In genomic region chr19:19538767-19539166, GRCh38 we compare ENCODE assay signal across 10 cellular contexts. TPM values are rescaled to one million over a fixed set of nuclear protein-coding genes. Genes with fewer than 3 reads are reported as not detected.
DNase-seq lines count a peak whose midpoint lies in the region; ATAC-seq, FAIRE-seq and TF ChIP-seq lines count a peak whose summit lies in the region.
"Had no signal": no experiment of that assay in that cellular context is flagged by ENCODE, and none has a peak within 500 bp of the region (broad histone marks: within the 10 kb centered on the region; RNA-seq: fewer than 3 reads in every experiment).

No MANE protein-coding gene starts in this region.

- TF ChIP-seq CTCF in HepG2 (CRISPR knock-in tag; IDR thresholded peaks at IDR 0.05) = no peak
- no peak for TF ChIP-seq CTCF in right lobe of liver (IDR thresholded peaks at IDR 0.05)

- H3K9ac ChIP-seq in HepG2 (ENCODE audit: insufficient read depth, low read depth, low read length) = no peak overlapping the region

- BruUV-seq in HepG2 (replicated peaks; lab: Mats Ljungman, UMichigan) = no TSS peak

- 77% methylated on average over 5 of the region's 7 CpGs for WGBS in HepG2 (ENCODE audit: low lambda C conversion rate)
- WGBS in right lobe of liver (ENCODE audit: insufficient coverage, low coverage, low lambda C conversion rate, missing lambda C conversion rate) = 24% methylated on average over 6 of the region's 7 CpGs

- ATAC-seq in HepG2 (peak; percentile 5; the same call in 2 of the 3 replicates), right lobe of liver (no peak), SK-N-SH treated with all-trans-retinoic acid at 6 μM for 48 hours (peak; percentile 7; the same call in 2 of the 3 replicates), sciatic nerve (no peak)

- TF ChIP-seq POLR2A in HepG2 (IDR thresholded peaks at IDR 0.05; ENCODE audit: insufficient read depth in 1 of 2, low read depth in 2 of 2, low read length in 2 of 2) = no peak
- TF ChIP-seq POLR2A in right lobe of liver (IDR thresholded peaks at IDR 0.05) = no peak

- no peaks in the 10 kb centered on the region for H4K20me1 ChIP-seq in HepG2 (ENCODE audit: insufficient read depth, low read length)

- H3K36me3 ChIP-seq in HepG2 (replicated peaks in 1 of 2; ENCODE audit: control insufficient read depth in 1 of 2, insufficient read depth in 2 of 2, low read length in 2 of 2) = no peaks in the 10 kb centered on the region
- no peaks in the 10 kb centered on the region for H3K36me3 ChIP-seq in right lobe of liver
- H3K36me3 ChIP-seq: right atrium auricular region had no signal

- H3K4me3 ChIP-seq in HepG2 (replicated peaks in 1 of 3; ENCODE audit: insufficient read depth in 1 of 3, low read depth in 2 of 3, low read length in 3 of 3) (peak overlapping the region in 2 of 3 experiments; percentile 6 to 61; a peak in 1 of 6 replicates), right lobe of liver (no peak overlapping the region), iPS-18c (ENCODE audit: insufficient read depth, low read depth, low read length) (peak overlapping the region; percentile 56; the same call in 1 of the 2 replicates)

- no peaks in the 10 kb centered on the region for H3K9me3 ChIP-seq in HepG2 (ENCODE audit: low read length)
- no peaks in the 10 kb centered on the region for H3K9me3 ChIP-seq in right lobe of liver
- peaks cover 2% of the 10 kb centered on the region for H3K9me3 ChIP-seq in iPS-18c (ENCODE audit: control insufficient read depth, insufficient read depth, low read length)
- H3K9me3 ChIP-seq: right atrium auricular region had no signal

- H3K4me1 ChIP-seq in HepG2 (ENCODE audit: insufficient read depth, low read length) (0 out of 2 replicates have a peak, but pooled peaks cover 5% of the 10 kb centered on the region), right lobe of liver (peaks cover 0 to 3% (median 0%) of the 10 kb centered on the region in 4 donors)

- H3K27me3 ChIP-seq in HepG2 (ENCODE audit: control insufficient read depth in 1 of 2, insufficient read depth in 2 of 2, low read length in 2 of 2) (peaks cover 0 to 10% of the 10 kb centered on the region in 2 experiments; a peak in 1 of 5 replicates), right lobe of liver (peaks cover 0 to 6% of the 10 kb centered on the region in 2 donors)

- TF ChIP-seq RAD21 in HepG2 (CRISPR knock-in tag; IDR thresholded peaks at IDR 0.05) = no peak

- no peak for TF ChIP-seq EP300 in HepG2 (IDR thresholded peaks at IDR 0.05; ENCODE audit: low read depth in 2 of 2, low read length in 2 of 2)
- no peak for TF ChIP-seq EP300 in HepG2 (CRISPR knock-in tag; IDR thresholded peaks at IDR 0.05; ENCODE audit: borderline replicate concordance)

- H3K4me2 ChIP-seq in HepG2 (ENCODE audit: low read depth, low read length) = peak overlapping the region; percentile 50; the same call in 1 of the 2 replicates

- no peak for DNase-seq in HepG2 (ENCODE audit: low spot score)
- no peak for DNase-seq in right lobe of liver
- DNase-seq in CD1c-positive myeloid dendritic cell (ENCODE audit: extremely low spot score) = no peak
- DNase-seq in sciatic nerve (ENCODE audit: low spot score) = no peak
- no peak for DNase-seq in LoVo (ENCODE audit: low spot score)
- no peak for DNase-seq in HCEC 1CT
- DNase-seq: NCI-H524 treated with DMSO at 0.1 percent for 48 hours had no signal

- in situ Hi-C loops in HepG2 (cut with HindIII; ENCODE audit: extremely low pct_ligation_motif_present, low pct_unique_long_range_greater_than_20kb) = loop anchor here (5.0 to 25.0 kb wide), 2 partner anchors 104 to 424 kb away; partner anchors contain the start of gene GMIP

- POLR2A ChIA-PET in HepG2 (lab: Yijun Ruan, JAX) = no interaction called here

- H2AFZ ChIP-seq in HepG2 (ENCODE audit: low read length) = no peak overlapping the region

- H3K27ac ChIP-seq in HepG2 (ENCODE audit: extremely low read length, insufficient read depth, low read length) (no peak overlapping the region), right lobe of liver (no peak overlapping the region)
- H3K27ac ChIP-seq: right atrium auricular region had no signal

- H3K79me2 ChIP-seq in HepG2 (ENCODE audit: insufficient read depth, low read length) = no peaks in the 10 kb centered on the region

- CTCF ChIA-PET in HepG2 (lab: Yijun Ruan, JAX; ENCODE audit: low intra/inter-chr PET ratio, low total read pairs) = no interaction called here

- intact Hi-C loops in HepG2 (cut with micrococcal nuclease; ENCODE audit: unreplicated experiment) = no loop called here
- intact Hi-C loops in right lobe of liver (cut with DNase I) = loop anchor here in 1 of 2 donors (5.0 kb wide), 1 partner anchor 424 kb away; no protein-coding TSS in a partner anchor
- intact Hi-C loops in sciatic nerve (cut with DNase I) = loop anchor here (5.0 kb wide), 1 partner anchor 419 kb away; no protein-coding TSS in a partner anchor

- FAIRE-seq in HepG2 (lab: Jason Lieb, UNC) = no peak

RNA-seq across cellular contexts. Expression of gene CILP2, which starts 0.7 kb away (rescaled TPM):
- total RNA-seq in HepG2 (2016; rRNA removed; fragmentation: Illumina TruSeq; extraction: Trizol) (0.09 TPM in 1 of 2 replicates, not detected in the other), right lobe of liver (under 1 TPM in 4 of 6 experiments, not detected in 2; 0.05 to 0.33 (median 0.19) TPM), sciatic nerve (0.27 TPM)
- not detected in 2 replicates for total RNA-seq in HepG2 (2016; cell fraction: cytosol; rRNA removed; fragmentation: Illumina TruSeq; extraction: Trizol; ENCODE audit: low read depth)
- 0.15 TPM in 1 of 2 replicates, not detected in the other for total RNA-seq in HepG2 (2016; cell fraction: insoluble cytoplasmic fraction; rRNA removed; fragmentation: Illumina TruSeq; extraction: Trizol)
- not detected in 2 replicates for total RNA-seq in HepG2 (2016; cell fraction: membrane; rRNA removed; fragmentation: Illumina TruSeq; extraction: Trizol)
- 0.16 and 0.19 TPM in 2 replicates for total RNA-seq in HepG2 (2016; cell fraction: nucleus; rRNA removed; fragmentation: Illumina TruSeq; extraction: Trizol)
- polyA plus RNA-seq in HepG2 (2011; rRNA removed) = 0.18 and 0.37 TPM in 2 replicates
- 0.16 and 0.19 TPM in 2 replicates for polyA plus RNA-seq in HepG2 (2011; cell fraction: cytosol; rRNA removed)
- polyA plus RNA-seq in HepG2 (2011; cell fraction: nucleus; rRNA removed) = 0.66 and 0.74 TPM in 2 replicates
- 0.31 and 0.51 TPM in 2 replicates for polyA plus RNA-seq in HepG2 (2012)
- not detected in 2 replicates for polyA plus RNA-seq in HepG2 (2016; cell fraction: cytosol; fragmentation: Illumina TruSeq; extraction: Trizol; ENCODE audit: low read depth)
- 0.05 and 0.12 TPM in 2 replicates for polyA plus RNA-seq in HepG2 (2016; cell fraction: insoluble cytoplasmic fraction; fragmentation: Illumina TruSeq; extraction: Trizol; ENCODE audit: low read depth)
- polyA plus RNA-seq in HepG2 (2016; cell fraction: membrane; fragmentation: Illumina TruSeq; extraction: Trizol; ENCODE audit: low read depth) = not detected in 2 replicates
- polyA plus RNA-seq in HepG2 (2016; cell fraction: nucleus; fragmentation: Illumina TruSeq; extraction: Trizol; ENCODE audit: insufficient read depth, low read depth) = 0.35 and 0.44 TPM in 2 replicates
- 0.20 and 0.30 TPM in 2 replicates for polyA minus RNA-seq in HepG2 (2011; rRNA and poly(A)+ RNA removed; ENCODE audit: low replicate concordance)
- 0.26 and 0.30 TPM in 2 replicates for polyA minus RNA-seq in HepG2 (2011; cell fraction: cytosol; rRNA and poly(A)+ RNA removed)
- 0.26 and 0.37 TPM in 2 replicates for polyA minus RNA-seq in HepG2 (2011; cell fraction: nucleus; rRNA and poly(A)+ RNA removed)

RNA-seq across cellular contexts. Expression of gene YJEFN3, which starts 10.1 kb away (rescaled TPM):
- total RNA-seq in HepG2 (2016; rRNA removed; fragmentation: Illumina TruSeq; extraction: Trizol) = 0.32 and 0.89 TPM in 2 replicates
- total RNA-seq in HepG2 (2016; cell fraction: cytosol; rRNA removed; fragmentation: Illumina TruSeq; extraction: Trizol; ENCODE audit: low read depth) = 0.30 and 0.44 TPM in 2 replicates
- total RNA-seq in HepG2 (2016; cell fraction: insoluble cytoplasmic fraction; rRNA removed; fragmentation: Illumina TruSeq; extraction: Trizol) = 0.19 and 0.69 TPM in 2 replicates
- total RNA-seq in HepG2 (2016; cell fraction: membrane; rRNA removed; fragmentation: Illumina TruSeq; extraction: Trizol) = 0.28 and 0.41 TPM in 2 replicates
- 1.1 and 1.4 TPM in 2 replicates for total RNA-seq in HepG2 (2016; cell fraction: nucleus; rRNA removed; fragmentation: Illumina TruSeq; extraction: Trizol)
- polyA plus RNA-seq in HepG2 (2011; rRNA removed) = 4.0 TPM in 2 replicates
- 0.47 and 1.4 TPM in 2 replicates for polyA plus RNA-seq in HepG2 (2011; cell fraction: cytosol; rRNA removed)
- polyA plus RNA-seq in HepG2 (2011; cell fraction: nucleus; rRNA removed) = 61.3 and 67.2 TPM in 2 replicates
- polyA plus RNA-seq in HepG2 (2012) = 5.6 and 8.4 TPM in 2 replicates
- 0.37 TPM in 1 of 2 replicates, not detected in the other for polyA plus RNA-seq in HepG2 (2016; cell fraction: cytosol; fragmentation: Illumina TruSeq; extraction: Trizol; ENCODE audit: low read depth)
- 0.09 TPM in 1 of 2 replicates, not detected in the other for polyA plus RNA-seq in HepG2 (2016; cell fraction: insoluble cytoplasmic fraction; fragmentation: Illumina TruSeq; extraction: Trizol; ENCODE audit: low read depth)
- polyA plus RNA-seq in HepG2 (2016; cell fraction: membrane; fragmentation: Illumina TruSeq; extraction: Trizol; ENCODE audit: low read depth) = not detected in 2 replicates
- polyA plus RNA-seq in HepG2 (2016; cell fraction: nucleus; fragmentation: Illumina TruSeq; extraction: Trizol; ENCODE audit: insufficient read depth, low read depth) = 9.8 and 10.6 TPM in 2 replicates
- 0.86 and 2.2 TPM in 2 replicates for polyA minus RNA-seq in HepG2 (2011; rRNA and poly(A)+ RNA removed; ENCODE audit: low replicate concordance)
- polyA minus RNA-seq in HepG2 (2011; cell fraction: cytosol; rRNA and poly(A)+ RNA removed) = 0.49 TPM in 1 of 2 replicates, not detected in the other
- 5.0 and 5.3 TPM in 2 replicates for polyA minus RNA-seq in HepG2 (2011; cell fraction: nucleus; rRNA and poly(A)+ RNA removed)
- total RNA-seq in right lobe of liver = 1 to 10 TPM in 4 of 6 experiments, under 1 TPM in 2; 0.31 to 4.2 (median 1.8) TPM
- 4.9 TPM for total RNA-seq in sciatic nerve

RNA-seq across cellular contexts. Expression of gene NDUFA13, which starts 22.7 kb away (rescaled TPM):
- total RNA-seq in HepG2 (2016; rRNA removed; fragmentation: Illumina TruSeq; extraction: Trizol) = 278 and 337 TPM in 2 replicates
- 98.4 and 99.8 TPM in 2 replicates for total RNA-seq in HepG2 (2016; cell fraction: cytosol; rRNA removed; fragmentation: Illumina TruSeq; extraction: Trizol; ENCODE audit: low read depth)
- 323 and 362 TPM in 2 replicates for total RNA-seq in HepG2 (2016; cell fraction: insoluble cytoplasmic fraction; rRNA removed; fragmentation: Illumina TruSeq; extraction: Trizol)
- total RNA-seq in HepG2 (2016; cell fraction: membrane; rRNA removed; fragmentation: Illumina TruSeq; extraction: Trizol) = 84.6 and 89.0 TPM in 2 replicates
- total RNA-seq in HepG2 (2016; cell fraction: nucleus; rRNA removed; fragmentation: Illumina TruSeq; extraction: Trizol) = 193 and 208 TPM in 2 replicates
- polyA plus RNA-seq in HepG2 (2011; rRNA removed) = 366 and 368 TPM in 2 replicates
- 715 and 846 TPM in 2 replicates for polyA plus RNA-seq in HepG2 (2011; cell fraction: cytosol; rRNA removed)
- polyA plus RNA-seq in HepG2 (2011; cell fraction: nucleus; rRNA removed) = 199 and 226 TPM in 2 replicates
- polyA plus RNA-seq in HepG2 (2012) = 207 and 262 TPM in 2 replicates
- polyA plus RNA-seq in HepG2 (2016; cell fraction: cytosol; fragmentation: Illumina TruSeq; extraction: Trizol; ENCODE audit: low read depth) = 72.4 and 85.3 TPM in 2 replicates
- polyA plus RNA-seq in HepG2 (2016; cell fraction: insoluble cytoplasmic fraction; fragmentation: Illumina TruSeq; extraction: Trizol; ENCODE audit: low read depth) = 186 TPM in 2 replicates
- polyA plus RNA-seq in HepG2 (2016; cell fraction: membrane; fragmentation: Illumina TruSeq; extraction: Trizol; ENCODE audit: low read depth) = 52.4 and 56.3 TPM in 2 replicates
- 235 and 237 TPM in 2 replicates for polyA plus RNA-seq in HepG2 (2016; cell fraction: nucleus; fragmentation: Illumina TruSeq; extraction: Trizol; ENCODE audit: insufficient read depth, low read depth)
- 73.2 and 83.5 TPM in 2 replicates for polyA minus RNA-seq in HepG2 (2011; rRNA and poly(A)+ RNA removed; ENCODE audit: low replicate concordance)
- 58.6 and 70.0 TPM in 2 replicates for polyA minus RNA-seq in HepG2 (2011; cell fraction: cytosol; rRNA and poly(A)+ RNA removed)
- 42.1 and 44.4 TPM in 2 replicates for polyA minus RNA-seq in HepG2 (2011; cell fraction: nucleus; rRNA and poly(A)+ RNA removed)
- 100 to 1,000 TPM in 4 of 6 experiments, 10 to 100 TPM in 2; 20.8 to 202 (median 154) TPM for total RNA-seq in right lobe of liver
- total RNA-seq in sciatic nerve = 206 TPM

RNA-seq across cellular contexts. Expression of gene TSSK6, which starts 23.4 kb away (rescaled TPM):
- total RNA-seq in HepG2 (2016; rRNA removed; fragmentation: Illumina TruSeq; extraction: Trizol) (0.71 and 0.86 TPM in 2 replicates), right lobe of liver (1 to 10 TPM in 4 of 6 experiments, under 1 TPM in 2; 0.53 to 2.9 (median 1.1) TPM), sciatic nerve (1.3 TPM)
- total RNA-seq in HepG2 (2016; cell fraction: cytosol; rRNA removed; fragmentation: Illumina TruSeq; extraction: Trizol; ENCODE audit: low read depth) = 0.35 and 0.40 TPM in 2 replicates
- 0.65 and 0.85 TPM in 2 replicates for total RNA-seq in HepG2 (2016; cell fraction: insoluble cytoplasmic fraction; rRNA removed; fragmentation: Illumina TruSeq; extraction: Trizol)
- total RNA-seq in HepG2 (2016; cell fraction: membrane; rRNA removed; fragmentation: Illumina TruSeq; extraction: Trizol) = 0.83 and 1.3 TPM in 2 replicates
- 0.50 and 1.3 TPM in 2 replicates for total RNA-seq in HepG2 (2016; cell fraction: nucleus; rRNA removed; fragmentation: Illumina TruSeq; extraction: Trizol)
- polyA plus RNA-seq in HepG2 (2011; rRNA removed) = 1.2 and 2.0 TPM in 2 replicates
- polyA plus RNA-seq in HepG2 (2011; cell fraction: cytosol; rRNA removed) = 1.4 and 2.8 TPM in 2 replicates
- 6.3 and 8.3 TPM in 2 replicates for polyA plus RNA-seq in HepG2 (2011; cell fraction: nucleus; rRNA removed)
- 0.81 and 1.2 TPM in 2 replicates for polyA plus RNA-seq in HepG2 (2012)
- 0.16 and 0.19 TPM in 2 replicates for polyA plus RNA-seq in HepG2 (2016; cell fraction: cytosol; fragmentation: Illumina TruSeq; extraction: Trizol; ENCODE audit: low read depth)
- 1.1 and 1.7 TPM in 2 replicates for polyA plus RNA-seq in HepG2 (2016; cell fraction: insoluble cytoplasmic fraction; fragmentation: Illumina TruSeq; extraction: Trizol; ENCODE audit: low read depth)
- polyA plus RNA-seq in HepG2 (2016; cell fraction: membrane; fragmentation: Illumina TruSeq; extraction: Trizol; ENCODE audit: low read depth) = 0.68 and 0.82 TPM in 2 replicates
- 1.3 and 2.4 TPM in 2 replicates for polyA plus RNA-seq in HepG2 (2016; cell fraction: nucleus; fragmentation: Illumina TruSeq; extraction: Trizol; ENCODE audit: insufficient read depth, low read depth)
- 2.0 and 5.3 TPM in 2 replicates for polyA minus RNA-seq in HepG2 (2011; rRNA and poly(A)+ RNA removed; ENCODE audit: low replicate concordance)
- 1.3 and 1.5 TPM in 2 replicates for polyA minus RNA-seq in HepG2 (2011; cell fraction: cytosol; rRNA and poly(A)+ RNA removed)
- polyA minus RNA-seq in HepG2 (2011; cell fraction: nucleus; rRNA and poly(A)+ RNA removed) = 1.9 and 3.7 TPM in 2 replicates

Comparison
In these comparisons a context has a peak if more than half of its experiments do, and no peak if none do; other contexts are left out.
1. ATAC-seq: peak in HepG2 (single experiment) and SK-N-SH treated with all-trans-retinoic acid at 6 μM for 48 hours (single experiment); none in right lobe of liver (0 of 4) and sciatic nerve (single experiment).
2. H3K4me3 ChIP-seq: peak in HepG2 (2 of 3) and iPS-18c (single experiment); none in right lobe of liver (0 of 3).